In genomic region chr14:75985618-75986438, GRCh38 we compare ENCODE assay signal across 1 cellular context.
TF ChIP-seq lines count a peak whose summit lies in the region.

IFT43 (plus strand) TSS chr14:75985763; CDS start chr14:75985787, 24 bp downstream.

TF ChIP-seq in GM12878, 131 proteins besides CTCF, POLR2A, EP300 and RAD21 (continued from another document and continues in another):
- TF ChIP-seq RUNX3 (IDR thresholded peaks at IDR 0.05; ENCODE audit: low read length) (peak; percentile 5), USF1 (IDR thresholded peaks at IDR 0.05; ENCODE audit: borderline replicate concordance, extremely low read length, insufficient read depth, low read depth, low read length) (no peak), STAT1 (conservative IDR thresholded peaks at IDR 0.05) (no peak), ZNF217 (IDR thresholded peaks at IDR 0.05) (no peak), MTA2 (IDR thresholded peaks at IDR 0.05; ENCODE audit: low read depth) (no peak), CHD4 (IDR thresholded peaks at IDR 0.05) (no peak), ETV6 (conservative IDR thresholded peaks at IDR 0.05 in 1 of 2, IDR thresholded peaks at IDR 0.05 in 1 of 2; ENCODE audit: borderline replicate concordance in 1 of 2, low read depth in 1 of 2) (no peak), TBL1XR1 (IDR thresholded peaks at IDR 0.05; ENCODE audit: low read depth, low read length) (no peak), ESRRA (IDR thresholded peaks at IDR 0.05; ENCODE audit: low read length) (no peak), ZNF592 (IDR thresholded peaks at IDR 0.05) (no peak), NBN (IDR thresholded peaks at IDR 0.05) (peak; percentile 53; the same call in 1 of the 2 replicates), BMI1 (IDR thresholded peaks at IDR 0.05; ENCODE audit: borderline replicate concordance) (peak; percentile 54; the same call in 1 of the 2 replicates), YY1 (IDR thresholded peaks at IDR 0.05; ENCODE audit: low read depth, low read length) (peak; percentile 55), NFXL1 (IDR thresholded peaks at IDR 0.05; ENCODE audit: borderline replicate concordance) (no peak), HSF1 (IDR thresholded peaks at IDR 0.05; ENCODE audit: low read depth, low read length) (no peak), ZNF207 (IDR thresholded peaks at IDR 0.05; ENCODE audit: borderline replicate concordance) (no peak), HDGF (IDR thresholded peaks at IDR 0.05) (no peak), ZZZ3 (IDR thresholded peaks at IDR 0.05; ENCODE audit: control insufficient read depth, insufficient read length, low read depth) (no peak), MAX (IDR thresholded peaks at IDR 0.05; ENCODE audit: low read depth, low read length) (peak; percentile 53), RELA (IDR thresholded peaks at IDR 0.05; ENCODE audit: borderline replicate concordance, partially characterized antibody) (no peak), BCL11A (IDR thresholded peaks at IDR 0.05; ENCODE audit: low read depth, low read length) (no peak), PBX3 (IDR thresholded peaks at IDR 0.05; ENCODE audit: insufficient replicate concordance, low read depth, low read length) (no peak), ATF2 (IDR thresholded peaks at IDR 0.05; ENCODE audit: low read length) (no peak), SUZ12 (IDR thresholded peaks at IDR 0.05; ENCODE audit: unreplicated experiment) (no peak), CEBPZ (IDR thresholded peaks at IDR 0.05; ENCODE audit: low read depth, low read length) (no peak), SMARCA5 (IDR thresholded peaks at IDR 0.05) (no peak), NFYA (IDR thresholded peaks at IDR 0.05; ENCODE audit: borderline replicate concordance, low read depth, low read length) (no peak), ATF7 (IDR thresholded peaks at IDR 0.05; ENCODE audit: low read depth) (peak; percentile 91), MEF2A (IDR thresholded peaks at IDR 0.05; ENCODE audit: insufficient read depth, low read depth, low read length) (no peak), E2F4 (IDR thresholded peaks at IDR 0.05; ENCODE audit: low read depth, low read length) (no peak), CREB1 (IDR thresholded peaks at IDR 0.05; ENCODE audit: low read depth) (peak; percentile 93), EED (IDR thresholded peaks at IDR 0.05; ENCODE audit: low read depth) (no peak), CHD2 (IDR thresholded peaks at IDR 0.05; ENCODE audit: borderline replicate concordance, low read depth, low read length) (peak; percentile 29; the same call in 1 of the 2 replicates), BACH1 (IDR thresholded peaks at IDR 0.05; ENCODE audit: borderline replicate concordance) (no peak), SRF (IDR thresholded peaks at IDR 0.05; ENCODE audit: low read depth in 2 of 2, low read length in 2 of 2) (no peak), CREM (IDR thresholded peaks at IDR 0.05; ENCODE audit: low read depth) (peak; percentile 96), REST (IDR thresholded peaks at IDR 0.05; ENCODE audit: low read depth, low read length) (no peak), CBX3 (IDR thresholded peaks at IDR 0.05; ENCODE audit: borderline replicate concordance, low read depth) (no peak), MLLT1 (IDR thresholded peaks at IDR 0.05) (no peak), RBBP5 (conservative IDR thresholded peaks at IDR 0.05) (no peak), ASH2L (IDR thresholded peaks at IDR 0.05; ENCODE audit: borderline replicate concordance, low read depth) (no peak), CEBPB (IDR thresholded peaks at IDR 0.05; ENCODE audit: borderline replicate concordance in 1 of 2, low read depth in 2 of 2, low read length in 2 of 2) (no peak), MXI1 (IDR thresholded peaks at IDR 0.05; ENCODE audit: low read depth, low read length) (peak; percentile 93), SIN3A (IDR thresholded peaks at IDR 0.05; ENCODE audit: low read depth, low read length) (peak; percentile 94; the same call in 1 of the 2 replicates), PAX8 (IDR thresholded peaks at IDR 0.05) (no peak)
